16 cellular contexts compared by ENCODE assay signal in the genomic region with DNA sequence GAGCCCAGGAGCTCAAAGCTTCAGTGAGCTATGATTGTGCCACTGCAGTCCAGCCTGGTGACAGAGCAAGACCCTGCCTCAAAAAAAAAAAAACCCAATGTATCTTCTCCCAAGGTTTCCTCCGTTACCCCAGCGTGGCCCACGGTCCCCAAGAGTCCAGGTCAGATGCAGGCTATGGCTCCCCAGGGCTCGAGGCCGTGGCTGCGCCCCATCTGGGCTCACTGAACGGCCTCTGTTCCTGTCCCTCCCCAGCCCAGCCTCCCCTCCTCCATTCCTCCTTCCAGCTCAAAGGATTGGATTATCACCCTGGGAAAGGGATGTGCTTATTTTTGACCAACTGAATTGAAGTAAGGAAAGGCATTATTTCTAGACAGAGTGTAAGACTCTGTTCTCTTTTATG. TPM values are rescaled to one million over a fixed set of nuclear protein-coding genes. Genes with fewer than 3 reads are reported as not detected.
DNase-seq lines count a peak whose midpoint lies in the region; FAIRE-seq and TF ChIP-seq lines count a peak whose summit lies in the region.
"Had no signal": no experiment of that assay in that cellular context is flagged by ENCODE, and none has a peak within 500 bp of the region (broad histone marks: within the 10 kb centered on the region; RNA-seq: fewer than 3 reads in every experiment).

No MANE protein-coding gene starts in this region.

- no peak overlapping the region for H3K23ac ChIP-seq in H9 (ENCODE audit: insufficient read length, low read depth, low read length)

- H4K8ac ChIP-seq in H9 (replicated peaks; ENCODE audit: insufficient read length, low read depth, low read length), result no peak overlapping the region

- H3K9ac ChIP-seq in BLaER1 (no peak overlapping the region), H9 (ENCODE audit: extremely low read depth, insufficient read length, low read length) (no peak overlapping the region), kidney (ENCODE audit: low read length in 2 of 2) (no peak overlapping the region)

- no peak overlapping the region for H3K4me3 ChIP-seq in BLaER1
- H3K4me3 ChIP-seq in kidney (ENCODE audit: low read length in 2 of 2), result no peak overlapping the region
- H3K4me3 ChIP-seq in spleen, result no peak overlapping the region
- no peak overlapping the region for H3K4me3 ChIP-seq in prostate gland
- H3K4me3 ChIP-seq: GM23338 had no signal

- no peak overlapping the region for H3K4ac ChIP-seq in H9 (ENCODE audit: low read depth, low read length)

- H3K27me3 ChIP-seq in BLaER1, result no peaks in the 10 kb centered on the region
- no peaks in the 10 kb centered on the region for H3K27me3 ChIP-seq in H9 (ENCODE audit: insufficient read depth, low read length)
- H3K27me3 ChIP-seq in spleen (replicated peaks in 1 of 7), result no peaks in the 10 kb centered on the region
- H3K27me3 ChIP-seq in prostate gland (replicated peaks; ENCODE audit: insufficient read depth), result peaks cover 2% of the 10 kb centered on the region

- TF ChIP-seq POLR2A in spleen (IDR thresholded peaks at IDR 0.05) (no peak), prostate gland (IDR thresholded peaks at IDR 0.05) (no peak)

- no peak overlapping the region for H2BK15ac ChIP-seq in H9 (ENCODE audit: low read depth, low read length)

- peak overlapping the region; percentile 6; the same call in 1 of the 2 replicates for H3K27ac ChIP-seq in BLaER1
- no peak overlapping the region for H3K27ac ChIP-seq in H9 (ENCODE audit: insufficient read length, low read depth, low read length)
- no peak overlapping the region for H3K27ac ChIP-seq in kidney (ENCODE audit: low read depth in 2 of 2, low read length in 2 of 2)
- no peak overlapping the region for H3K27ac ChIP-seq in spleen
- no peak overlapping the region for H3K27ac ChIP-seq in prostate gland
- H3K27ac ChIP-seq: C4-2B had no signal

- no peak overlapping the region for H4K5ac ChIP-seq in H9 (ENCODE audit: insufficient read length, low read depth, low read length)

- H3K23me2 ChIP-seq in H9 (ENCODE audit: insufficient read length, low read depth, low read length, poor library complexity, severe bottlenecking), result no peaks in the 10 kb centered on the region

- H2BK5ac ChIP-seq in H9 (ENCODE audit: insufficient read length, low read length), result no peak overlapping the region

- no peaks in the 10 kb centered on the region for H3K79me1 ChIP-seq in H9 (ENCODE audit: insufficient read depth, low read depth, low read length, poor library complexity, severe bottlenecking)

- intact Hi-C loops in kidney (cut with DNase I) (no loop called here), spleen (cut with DNase I; ENCODE audit: low total_unique reads) (no loop called here), prostate gland (cut with DNase I) (no loop called here)

- no peaks in the 10 kb centered on the region for H3K9me3 ChIP-seq in BLaER1
- H3K9me3 ChIP-seq in H9 (ENCODE audit: control insufficient read depth, low read depth, low read length), result no peaks in the 10 kb centered on the region
- no peaks in the 10 kb centered on the region for H3K9me3 ChIP-seq in kidney (ENCODE audit: control insufficient read depth in 1 of 2, low read length in 2 of 2)
- no peaks in the 10 kb centered on the region for H3K9me3 ChIP-seq in spleen
- H3K9me3 ChIP-seq in prostate gland, result no peaks in the 10 kb centered on the region

- H3T11ph ChIP-seq in H9 (ENCODE audit: low read length), result no peak overlapping the region

- DNase-seq in H9, result no peak
- DNase-seq in kidney, result peak; percentile 26
- DNase-seq in spleen, result peak; percentile 28
- no peak for DNase-seq in middle frontal gyrus (ENCODE audit: extremely low spot score, low spot score)
- no peak for DNase-seq in hippocampal formation (lab: John Stamatoyannopoulos, UW)
- DNase-seq in prostate gland (ENCODE audit: low spot score), result no peak
- DNase-seq: CD4-positive, alpha-beta T cell; DMS79 treated with DMSO at 0.1 percent for 48 hours; GF-D8; IMR-90 had no signal

- no peak for FAIRE-seq in kidney (lab: Jason Lieb, UNC)
- FAIRE-seq: H54, HTR-8/SVneo had no signal

- H4K20me1 ChIP-seq in BLaER1 (peaks cover 55% of the 10 kb centered on the region), H9 (ENCODE audit: control insufficient read depth, insufficient read depth, insufficient read length) (no peaks in the 10 kb centered on the region)

- H3K14ac ChIP-seq in H9 (ENCODE audit: insufficient read depth, low read length), result no peak overlapping the region

- no peak overlapping the region for H2AK5ac ChIP-seq in H9 (ENCODE audit: insufficient read length, low read length)

- H3K4me3 Mint-ChIP-seq in H9, result no peak overlapping the region
- H3K4me3 Mint-ChIP-seq: B cell; CD4-positive, alpha-beta T cell; GM23338 had no signal

- H3K79me2 ChIP-seq in H9 (ENCODE audit: insufficient read depth, low read length), result no peaks in the 10 kb centered on the region; the same call in 1 of the 2 replicates

- TF ChIP-seq CTCF in H9 (conservative IDR thresholded peaks at IDR 0.05) (no peak), kidney (IDR thresholded peaks at IDR 0.05; ENCODE audit: borderline replicate concordance, extremely low read depth, insufficient read depth) (no peak), spleen (IDR thresholded peaks at IDR 0.05 in 8 of 11, conservative IDR thresholded peaks at IDR 0.05 in 3 of 11) (no peak), prostate gland (IDR thresholded peaks at IDR 0.05) (no peak)

- H3K27me3 Mint-ChIP-seq in H9 (ENCODE audit: low read depth), result no peaks in the 10 kb centered on the region; the same call in 1 of the 2 replicates
- H3K27me3 Mint-ChIP-seq: B cell; CD4-positive, alpha-beta T cell had no signal

- H2BK20ac ChIP-seq in H9 (ENCODE audit: low read depth, low read length, poor library complexity, severe bottlenecking), result no peak overlapping the region

- no peak overlapping the region for H2AFZ ChIP-seq in H9 (ENCODE audit: low read length)
- H2AFZ ChIP-seq: GM23338 had no signal

- no peak overlapping the region for H2BK12ac ChIP-seq in H9 (ENCODE audit: insufficient read length, low read depth, low read length)

- H3K18ac ChIP-seq in H9 (ENCODE audit: insufficient read length, low read depth, low read length), result no peak overlapping the region

- peak overlapping the region; percentile 79 for H3K4me2 ChIP-seq in BLaER1
- no peak overlapping the region for H3K4me2 ChIP-seq in H9 (ENCODE audit: insufficient read depth, insufficient read length, low read length)
- H3K4me2 ChIP-seq: GM23338 had no signal

- H3K36me3 ChIP-seq in BLaER1, result no peaks in the 10 kb centered on the region
- H3K36me3 ChIP-seq in kidney (ENCODE audit: control insufficient read depth in 1 of 2, insufficient read depth in 2 of 2, low read length in 2 of 2), result no peaks in the 10 kb centered on the region
- no peaks in the 10 kb centered on the region for H3K36me3 ChIP-seq in spleen
- H3K36me3 ChIP-seq in prostate gland, result no peaks in the 10 kb centered on the region

- peak overlapping the region in 2 of 3 experiments; percentile 70 to 88; a peak in 3 of 7 replicates for H3K27ac Mint-ChIP-seq in H9
- H3K27ac Mint-ChIP-seq: B cell; CD4-positive, alpha-beta T cell; GM23338 had no signal

- peaks cover 0 to 3% of the 10 kb centered on the region in 2 experiments; a peak in 1 of 5 replicates for H3K9me3 Mint-ChIP-seq in H9
- H3K9me3 Mint-ChIP-seq: CD4-positive, alpha-beta T cell; GM23338 had no signal

- H3K4me1 Mint-ChIP-seq in H9, result peaks cover 0 to 5% of the 10 kb centered on the region in 2 experiments; a peak in 1 of 4 replicates

- H4K91ac ChIP-seq in H9 (ENCODE audit: insufficient read length, low read depth, low read length), result no peak overlapping the region

- no CpG with 5 or more reads among the region's 7 CpGs for WGBS in H9 (ENCODE audit: extremely low coverage, insufficient read length, low lambda C conversion rate)
- WGBS in spleen, 5 donors, result 74 to 95% (median 85%) methylated on average over 7 of the region's 7 CpGs
- 76% methylated on average over 7 of the region's 7 CpGs for WGBS in prostate gland

- H3K4me1 ChIP-seq in BLaER1 (peaks cover 81% of the 10 kb centered on the region), H9 (ENCODE audit: insufficient read depth, low read length) (no peaks in the 10 kb centered on the region), kidney (ENCODE audit: control insufficient read depth in 1 of 2, insufficient read depth in 1 of 2, low read depth in 1 of 2, low read length in 2 of 2) (peaks cover 0 to 6% of the 10 kb centered on the region in 2 donors), spleen (no peaks in the 10 kb centered on the region), prostate gland (replicated peaks) (no peaks in the 10 kb centered on the region)

- H3K56ac ChIP-seq in H9 (ENCODE audit: insufficient read length, low read depth, low read length), result no peak overlapping the region

- H2BK120ac ChIP-seq in H9 (ENCODE audit: low read depth, low read length, poor library complexity, severe bottlenecking), result no peak overlapping the region

- no peaks in the 10 kb centered on the region for H3K36me3 Mint-ChIP-seq in H9 (ENCODE audit: insufficient read depth in 1 of 3, low read depth in 3 of 3)

RNA-seq across cellular contexts. Expression of gene STK32C, which starts 31.0 kb away (rescaled TPM):
- 11.3 and 13.1 TPM in 2 replicates for total RNA-seq in H9 (2021)
- 14.4 TPM for total RNA-seq in kidney
- polyA plus RNA-seq in kidney (ENCODE audit: insufficient read depth, low read depth, low replicate concordance), result 11.6 TPM
- total RNA-seq in spleen, result 10 to 100 TPM in 6 of 7 donors, 1 to 10 TPM in 1; 9.6 to 27.8 (median 15.4) TPM
- 10 to 100 TPM; 13.2 to 23.8 (median 16.0) TPM for polyA plus RNA-seq in spleen
- total RNA-seq in prostate gland, result 10 to 100 TPM in 1 of 2 donors, 1 to 10 TPM in 1; 7.2 to 21.5 TPM

RNA-seq across cellular contexts. Expression of gene LRRC27, which starts 55.3 kb away (rescaled TPM):
- 1.9 and 2.7 TPM in 2 replicates for total RNA-seq in H9 (2021)
- total RNA-seq in kidney, result 14.6 TPM
- 14.4 TPM for polyA plus RNA-seq in kidney (ENCODE audit: insufficient read depth, low read depth, low replicate concordance)
- 10 to 100 TPM; 11.9 to 29.9 (median 19.4) TPM for total RNA-seq in spleen
- polyA plus RNA-seq in spleen, result 10 to 100 TPM in 1 of 3 donors, 1 to 10 TPM in 2; 6.1 to 13.0 (median 8.5) TPM
- total RNA-seq in prostate gland, result 10 to 100 TPM; 11.4 to 22.9 TPM

Comparison
In these comparisons a context has a peak if more than half of its experiments do, and no peak if none do; other contexts are left out.
1. DNase-seq: peak in kidney (single experiment) and spleen (single experiment); none in H9 (single experiment), middle frontal gyrus (single experiment), hippocampal formation (0 of 2) and prostate gland (single experiment).